In the genomic region with DNA sequence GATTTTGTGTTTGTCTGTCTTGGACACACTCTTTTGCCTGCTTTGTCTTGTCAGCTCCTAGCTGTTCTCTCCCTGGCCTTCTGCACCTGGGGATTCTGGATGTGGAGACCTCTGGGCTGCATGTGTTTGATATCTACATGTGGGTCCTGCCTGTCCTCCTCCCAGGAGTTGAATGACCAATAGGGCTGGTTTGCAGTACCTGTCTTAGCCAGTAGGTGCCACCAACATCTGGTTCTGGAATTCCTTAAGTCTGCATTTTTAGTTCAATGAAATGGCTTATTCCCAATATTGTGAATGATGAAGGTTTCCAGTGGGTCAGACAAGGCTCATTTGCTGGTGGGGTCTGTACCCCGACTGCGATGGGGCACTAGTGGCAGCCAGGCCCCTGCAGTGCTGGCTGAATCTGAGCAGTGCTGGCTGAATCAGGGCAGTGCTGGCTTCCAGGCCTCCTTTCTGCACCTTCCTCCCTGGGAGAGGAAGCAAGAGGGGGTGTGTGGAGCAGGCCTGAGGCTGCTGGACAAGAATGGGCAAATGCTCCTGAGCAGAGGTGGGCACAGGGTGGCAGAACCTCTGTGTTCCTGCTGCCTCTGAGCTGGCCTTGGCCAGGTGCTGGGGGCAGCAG, we compare ENCODE assay signal across 9 cellular contexts.
DNase-seq lines count a peak whose midpoint lies in the region; ATAC-seq and TF ChIP-seq lines count a peak whose summit lies in the region.
"Had no signal": no experiment of that assay in that cellular context is flagged by ENCODE, and none has a peak within 500 bp of the region (broad histone marks: within the 10 kb centered on the region; RNA-seq: fewer than 3 reads in every experiment).

No MANE protein-coding gene starts in this region.

- no peak overlapping the region for H2AFZ ChIP-seq in PC-3 (ENCODE audit: low read length)

- H3K4me1 ChIP-seq in PC-3 (ENCODE audit: insufficient read depth, low read length) (no peaks in the 10 kb centered on the region), thyroid gland (peaks cover 46 to 63% of the 10 kb centered on the region in 2 donors)

- peaks cover 46% of the 10 kb centered on the region for H3K4me1 Mint-ChIP-seq in activated naive CD8-positive, alpha-beta T cell treated with anti-CD3 and anti-CD28 coated beads, Interleukin-2, amount 50 U/mL, for 24 hours
- H3K4me1 Mint-ChIP-seq in activated naive CD8-positive, alpha-beta T cell treated with anti-CD3 and anti-CD28 coated beads for 36 hours: peaks cover 33% of the 10 kb centered on the region

- H3K4me3 ChIP-seq in PC-3 (ENCODE audit: low read length) (no peak overlapping the region), fibroblast of villous mesenchyme (ENCODE audit: low read depth, low read length) (no peak overlapping the region), thyroid gland (replicated peaks in 1 of 3) (no peak overlapping the region)

- no peak overlapping the region for H3K4me2 ChIP-seq in PC-3 (ENCODE audit: low read length)

- no peaks in the 10 kb centered on the region for H3F3A ChIP-seq in PC-3 (ENCODE audit: low read length, unreplicated experiment)

- no peak for ATAC-seq in activated naive CD8-positive, alpha-beta T cell treated with anti-CD3 and anti-CD28 coated beads, Interleukin-2, amount 50 U/mL, for 24 hours
- ATAC-seq in PC-3 (peak; percentile 33; the same call in 1 of the 2 replicates), HG02981 (IDR thresholded peaks at IDR 0.05; ENCODE audit: unreplicated experiment) (no peak), Right ventricle myocardium inferior (no peak)

- H3K9me2 ChIP-seq in PC-3 (replicated peaks; ENCODE audit: low read length): no peaks in the 10 kb centered on the region

- no peak overlapping the region for H3K27ac Mint-ChIP-seq in activated naive CD8-positive, alpha-beta T cell treated with anti-CD3 and anti-CD28 coated beads, Interleukin-2, amount 50 U/mL, for 24 hours
- no peak overlapping the region for H3K27ac Mint-ChIP-seq in activated naive CD8-positive, alpha-beta T cell treated with anti-CD3 and anti-CD28 coated beads for 36 hours

- peaks cover 15% of the 10 kb centered on the region; the same call in 1 of the 2 replicates for H3K79me2 ChIP-seq in PC-3 (ENCODE audit: low read length)

- CTCF ChIA-PET in PC-3 (lab: Charles Lee): no interaction called here

- BruUV-seq in PC-3 (replicated peaks; lab: Mats Ljungman, UMichigan): no TSS peak

- peaks cover 3% of the 10 kb centered on the region for H3K36me3 Mint-ChIP-seq in activated naive CD8-positive, alpha-beta T cell treated with anti-CD3 and anti-CD28 coated beads, Interleukin-2, amount 50 U/mL, for 24 hours (ENCODE audit: low read depth)
- peaks cover 11% of the 10 kb centered on the region for H3K36me3 Mint-ChIP-seq in activated naive CD8-positive, alpha-beta T cell treated with anti-CD3 and anti-CD28 coated beads for 36 hours
- H3K36me3 Mint-ChIP-seq: IgD-negative memory B cell had no signal

- no peaks in the 10 kb centered on the region for H4K20me1 ChIP-seq in PC-3 (ENCODE audit: low read length)

- no peaks in the 10 kb centered on the region for H3K9me3 Mint-ChIP-seq in activated naive CD8-positive, alpha-beta T cell treated with anti-CD3 and anti-CD28 coated beads, Interleukin-2, amount 50 U/mL, for 24 hours
- H3K9me3 Mint-ChIP-seq in activated naive CD8-positive, alpha-beta T cell treated with anti-CD3 and anti-CD28 coated beads for 36 hours: peaks cover 3% of the 10 kb centered on the region
- H3K9me3 Mint-ChIP-seq: IgD-negative memory B cell had no signal

- POLR2A ChIA-PET in PC-3 (lab: Charles Lee; ENCODE audit: unreplicated experiment): no interaction called here

- peak; percentile 40 for DNase-seq in activated naive CD8-positive, alpha-beta T cell treated with anti-CD3 and anti-CD28 coated beads, Interleukin-2, amount 50 U/mL, for 24 hours
- no peak for DNase-seq in activated naive CD8-positive, alpha-beta T cell treated with anti-CD3 and anti-CD28 coated beads for 36 hours
- peak; percentile 57 for DNase-seq in PC-3
- peak; percentile 23 for DNase-seq in fibroblast of villous mesenchyme (ENCODE audit: low read depth)
- DNase-seq in thyroid gland: no peak
- no peak for DNase-seq in Right ventricle myocardium inferior (ENCODE audit: missing footprints)
- DNase-seq in NCI-H146 treated with DMSO at 0.1 percent for 48 hours (lab: John Stamatoyannopoulos, UW; ENCODE audit: unreplicated experiment): no peak

- H3K9me3 ChIP-seq in PC-3 (ENCODE audit: low read length): 0 out of 2 replicates have a peak, but pooled peaks cover 3% of the 10 kb centered on the region
- H3K9me3 ChIP-seq in thyroid gland: no peaks in the 10 kb centered on the region

- H3K36me3 ChIP-seq in PC-3 (ENCODE audit: low read depth, low read length) (no peaks in the 10 kb centered on the region), thyroid gland (peaks cover 0 to 8% of the 10 kb centered on the region in 2 donors)

- no peak overlapping the region for H3K9ac ChIP-seq in PC-3 (ENCODE audit: low read length)

- no peak for TF ChIP-seq POLR2A in thyroid gland (IDR thresholded peaks at IDR 0.05)

- no peak overlapping the region for H3K27ac ChIP-seq in PC-3 (ENCODE audit: low read length)
- H3K27ac ChIP-seq in thyroid gland: peak overlapping the region in 1 of 3 donors; percentile 12

- 92% methylated on average over 2 of the region's 2 CpGs for WGBS in thyroid gland, 2 donors

- intact Hi-C loops in PC-3 (cut with micrococcal nuclease) (no loop called here), thyroid gland (cut with DNase I) (no loop called here), Right ventricle myocardium inferior (cut with DNase I) (no loop called here)

- no peaks in the 10 kb centered on the region for H3K27me3 ChIP-seq in PC-3 (ENCODE audit: low read length)
- no peaks in the 10 kb centered on the region for H3K27me3 ChIP-seq in thyroid gland

- peaks cover under 1% of the 10 kb centered on the region for H3K27me3 Mint-ChIP-seq in activated naive CD8-positive, alpha-beta T cell treated with anti-CD3 and anti-CD28 coated beads, Interleukin-2, amount 50 U/mL, for 24 hours
- no peaks in the 10 kb centered on the region for H3K27me3 Mint-ChIP-seq in activated naive CD8-positive, alpha-beta T cell treated with anti-CD3 and anti-CD28 coated beads for 36 hours
- H3K27me3 Mint-ChIP-seq: IgD-negative memory B cell had no signal

- H3K4me3 Mint-ChIP-seq in activated naive CD8-positive, alpha-beta T cell treated with anti-CD3 and anti-CD28 coated beads, Interleukin-2, amount 50 U/mL, for 24 hours: no peak overlapping the region
- H3K4me3 Mint-ChIP-seq in activated naive CD8-positive, alpha-beta T cell treated with anti-CD3 and anti-CD28 coated beads for 36 hours: no peak overlapping the region

- peak; percentile 73 for TF ChIP-seq CTCF in PC-3 (conservative IDR thresholded peaks at IDR 0.05; ENCODE audit: low read depth, low read length)
- peak; percentile 62 for TF ChIP-seq CTCF in fibroblast of villous mesenchyme (IDR thresholded peaks at IDR 0.05; ENCODE audit: insufficient read depth, low read depth, low read length)
- TF ChIP-seq CTCF in thyroid gland (IDR thresholded peaks at IDR 0.05): peak in 4 of 6 experiments; percentile 13 to 44 (median 32)

Comparison
In these comparisons a context has a peak if more than half of its experiments do, and no peak if none do; other contexts are left out.
1. DNase-seq: peak in activated naive CD8-positive, alpha-beta T cell treated with anti-CD3 and anti-CD28 coated beads, Interleukin-2, amount 50 U/mL, for 24 hours (single experiment), PC-3 (single experiment) and fibroblast of villous mesenchyme (single experiment); none in activated naive CD8-positive, alpha-beta T cell treated with anti-CD3 and anti-CD28 coated beads for 36 hours (single experiment), thyroid gland (0 of 2), Right ventricle myocardium inferior (single experiment) and NCI-H146 treated with DMSO at 0.1 percent for 48 hours (single experiment).
2. Peak in every context shown above with its lines, with median percentiles within 50 percentile points of each other: CTCF ChIP-seq.